In genomic region chr5:94807985-94808384, GRCh38 we compare ENCODE assay signal across 18 cellular contexts.
DNase-seq lines count a peak whose midpoint lies in the region; ATAC-seq and TF ChIP-seq lines count a peak whose summit lies in the region.
"Had no signal": no experiment of that assay in that cellular context is flagged by ENCODE, and none has a peak within 500 bp of the region (broad histone marks: within the 10 kb centered on the region; RNA-seq: fewer than 3 reads in every experiment).

No MANE protein-coding gene starts in this region.

- no peak overlapping the region for H3K4me3 Mint-ChIP-seq in GM23338
- H3K4me3 Mint-ChIP-seq in CD4-positive, alpha-beta memory T cell = no peak overlapping the region
- H3K4me3 Mint-ChIP-seq: CD14-positive monocyte, T-helper 17 cell had no signal

- H3K9me2 ChIP-seq in GM23338 (ENCODE audit: insufficient read depth) = no peaks in the 10 kb centered on the region

- CTCF ChIA-PET in CD4-positive, alpha-beta memory T cell (lab: Charles Lee; ENCODE audit: partially characterized antibody) = no interaction called here

- H3K4me1 ChIP-seq in GM23338 (ENCODE audit: insufficient read depth) = no peaks in the 10 kb centered on the region
- no peaks in the 10 kb centered on the region for H3K4me1 ChIP-seq in CD4-positive, alpha-beta memory T cell (ENCODE audit: insufficient read depth, low read length)
- H3K4me1 ChIP-seq: SJCRH30 had no signal

- peak in 1 of 2 experiments; percentile 22; a peak in 1 of 4 replicates for TF ChIP-seq CTCF in GM23338 (conservative IDR thresholded peaks at IDR 0.05; ENCODE audit: low read depth in 2 of 2)

- intact Hi-C loops in CD4-positive, alpha-beta memory T cell (cut with micrococcal nuclease) = no loop called here

- no peak overlapping the region for H2AFZ ChIP-seq in GM23338

- POLR2A ChIA-PET in CD4-positive, alpha-beta memory T cell (lab: Charles Lee; ENCODE audit: partially characterized antibody) = no interaction called here

- H3K4me1 Mint-ChIP-seq in GM23338 = no peaks in the 10 kb centered on the region
- H3K4me1 Mint-ChIP-seq in CD4-positive, alpha-beta memory T cell = no peaks in the 10 kb centered on the region
- H3K4me1 Mint-ChIP-seq: CD14-positive monocyte, T-helper 17 cell had no signal

- H4K20me1 ChIP-seq in GM23338 (replicated peaks; ENCODE audit: insufficient read depth) = no peaks in the 10 kb centered on the region

- no peak overlapping the region for H3K4me2 ChIP-seq in GM23338
- H3K4me2 ChIP-seq: KMS-11 had no signal

- no peak overlapping the region for H3K4me3 ChIP-seq in GM23338
- H3K4me3 ChIP-seq in CD4-positive, alpha-beta memory T cell (ENCODE audit: low read length in 2 of 2) = no peak overlapping the region
- H3K4me3 ChIP-seq: SJCRH30 had no signal

- no peaks in the 10 kb centered on the region for H3F3A ChIP-seq in GM23338 (replicated peaks; ENCODE audit: low read depth)

- no peak overlapping the region for H3K27ac Mint-ChIP-seq in GM23338
- no peak overlapping the region for H3K27ac Mint-ChIP-seq in CD4-positive, alpha-beta memory T cell
- H3K27ac Mint-ChIP-seq: CD14-positive monocyte, T-helper 17 cell had no signal

- no peak overlapping the region for H3K27ac ChIP-seq in GM23338 (ENCODE audit: low read depth)
- H3K27ac ChIP-seq in CD4-positive, alpha-beta memory T cell (ENCODE audit: low read depth, low read length) = no peak overlapping the region
- H3K27ac ChIP-seq: KMS-11, SJCRH30 had no signal

- H3K27me3 Mint-ChIP-seq in GM23338 (ENCODE audit: insufficient read depth, low read depth, poor library complexity) = no peaks in the 10 kb centered on the region
- peaks cover 0 to 4% of the 10 kb centered on the region in 2 donors for H3K27me3 Mint-ChIP-seq in CD4-positive, alpha-beta memory T cell

- no peaks in the 10 kb centered on the region for H3K9me3 ChIP-seq in CD4-positive, alpha-beta memory T cell (ENCODE audit: control insufficient read depth in 1 of 2, low read length in 2 of 2)
- H3K9me3 ChIP-seq: SJCRH30 had no signal

- no peaks in the 10 kb centered on the region for H3K36me3 Mint-ChIP-seq in GM23338 (ENCODE audit: low read depth)
- no peaks in the 10 kb centered on the region for H3K36me3 Mint-ChIP-seq in CD4-positive, alpha-beta memory T cell

- no peak for ATAC-seq in GM23338
- ATAC-seq: Panc1, T-helper 17 cell had no signal

- peak; percentile 24 for DNase-seq in NCI-H2107 treated with DMSO at 0.1 percent for 48 hours (lab: John Stamatoyannopoulos, UW; ENCODE audit: unreplicated experiment)
- DNase-seq in NCI-H2107 (lab: John Stamatoyannopoulos, UW) = no peak
- DNase-seq in DMS79 treated with DMSO at 0.1 percent for 48 hours (lab: John Stamatoyannopoulos, UW) = peak; percentile 17
- DNase-seq in NCI-H1694 (lab: John Stamatoyannopoulos, UW) = peak; percentile 29
- DNase-seq in cerebellar cortex (ENCODE audit: low spot score) = peak; percentile 91
- DNase-seq in GM23338 (ENCODE audit: low spot score) = no peak
- DNase-seq in activated CD4-positive, alpha-beta T cell treated with anti-CD3 and anti-CD28 coated beads, Interleukin-2, amount 50 U/mL, for 48 hours = no peak
- DNase-seq in CD4-positive, alpha-beta memory T cell = no peak
- DNase-seq: 8988T, DMS153, EL, NCI-H1417 treated with DMSO at 0.1 percent for 48 hours, NCI-H2081, T-helper 17 cell had no signal

- no peaks in the 10 kb centered on the region for H3K27me3 ChIP-seq in GM23338 (ENCODE audit: insufficient read depth)
- no peaks in the 10 kb centered on the region for H3K27me3 ChIP-seq in CD4-positive, alpha-beta memory T cell (ENCODE audit: insufficient read depth, low read length)
- H3K27me3 ChIP-seq: SJCRH30 had no signal

- no peaks in the 10 kb centered on the region for H3K36me3 ChIP-seq in GM23338 (ENCODE audit: insufficient read depth)
- H3K36me3 ChIP-seq in CD4-positive, alpha-beta memory T cell (ENCODE audit: insufficient read depth, low read length) = no peaks in the 10 kb centered on the region
- H3K36me3 ChIP-seq: SJCRH30 had no signal

- H3K79me2 ChIP-seq in GM23338 (replicated peaks; ENCODE audit: insufficient read depth) = no peaks in the 10 kb centered on the region

- H3K9me3 Mint-ChIP-seq in GM23338 = no peaks in the 10 kb centered on the region
- H3K9me3 Mint-ChIP-seq in CD4-positive, alpha-beta memory T cell = no peaks in the 10 kb centered on the region

TF ChIP-seq in GM23338, 12 proteins besides CTCF, POLR2A, EP300 and RAD21:
- no peak for TF ChIP-seq POLR2AphosphoS5 (IDR thresholded peaks at IDR 0.05; ENCODE audit: low read depth)
- no peak for TF ChIP-seq STAT1 (IDR thresholded peaks at IDR 0.05; ENCODE audit: unreplicated experiment)
- no peak for TF ChIP-seq ETS1 (IDR thresholded peaks at IDR 0.05)
- TF ChIP-seq ZNF331 (CRISPR knock-in tag; IDR thresholded peaks at IDR 0.05; ENCODE audit: low read depth) = no peak

Comparison
In these comparisons a context has a peak if more than half of its experiments do, and no peak if none do; other contexts are left out.
1. DNase-seq: peak in NCI-H2107 treated with DMSO at 0.1 percent for 48 hours (single experiment), DMS79 treated with DMSO at 0.1 percent for 48 hours (single experiment), NCI-H1694 (single experiment) and cerebellar cortex (single experiment); none in NCI-H2107 (single experiment), GM23338 (single experiment), activated CD4-positive, alpha-beta T cell treated with anti-CD3 and anti-CD28 coated beads, Interleukin-2, amount 50 U/mL, for 48 hours (0 of 2) and CD4-positive, alpha-beta memory T cell (0 of 5).